8 cellular contexts compared by ENCODE assay signal in genomic region chr17:77085916-77086432, GRCh38. TPM values are rescaled to one million over a fixed set of nuclear protein-coding genes. Genes with fewer than 3 reads are reported as not detected.
A peak's percentile ranks its signal among the peaks of the same experiment; 100 is the strongest.
DNase-seq lines count a peak whose midpoint lies in the region; ATAC-seq lines count a peak whose summit lies in the region.

No MANE protein-coding gene starts in this region.

- H3K27ac Mint-ChIP-seq in activated naive CD8-positive, alpha-beta T cell: peak overlapping the region; percentile 28
- H3K27ac Mint-ChIP-seq in activated naive CD8-positive, alpha-beta T cell treated with anti-CD3 and anti-CD28 coated beads, Interleukin-2, amount 50 U/mL, for 24 hours: no peak overlapping the region
- peak overlapping the region in 1 of 2 donors; percentile 34 for H3K27ac Mint-ChIP-seq in T-cell
- no peak overlapping the region for H3K27ac Mint-ChIP-seq in stimulated activated effector memory CD8-positive, alpha-beta T cell treated with anti-CD3 and anti-CD28 coated beads, Interleukin-12 subunit alpha, Interleukin-12 subunit beta, amount 100 ng/mL, for 72 hours

- no peaks in the 10 kb centered on the region for H3K9me3 Mint-ChIP-seq in activated naive CD8-positive, alpha-beta T cell (ENCODE audit: low read depth)
- H3K9me3 Mint-ChIP-seq in activated naive CD8-positive, alpha-beta T cell treated with anti-CD3 and anti-CD28 coated beads, Interleukin-2, amount 50 U/mL, for 24 hours: no peaks in the 10 kb centered on the region
- no peaks in the 10 kb centered on the region for H3K9me3 Mint-ChIP-seq in T-cell
- peaks cover 2% of the 10 kb centered on the region for H3K9me3 Mint-ChIP-seq in stimulated activated effector memory CD8-positive, alpha-beta T cell treated with anti-CD3 and anti-CD28 coated beads, Interleukin-12 subunit alpha, Interleukin-12 subunit beta, amount 100 ng/mL, for 72 hours

- peaks cover 37% of the 10 kb centered on the region for H3K4me1 Mint-ChIP-seq in activated naive CD8-positive, alpha-beta T cell (ENCODE audit: low read depth)
- peaks cover 32% of the 10 kb centered on the region for H3K4me1 Mint-ChIP-seq in activated naive CD8-positive, alpha-beta T cell treated with anti-CD3 and anti-CD28 coated beads, Interleukin-2, amount 50 U/mL, for 24 hours
- H3K4me1 Mint-ChIP-seq in T-cell: peaks cover 42 to 44% (median 43%) of the 10 kb centered on the region in 3 donors
- peaks cover 38% of the 10 kb centered on the region for H3K4me1 Mint-ChIP-seq in stimulated activated effector memory CD8-positive, alpha-beta T cell treated with anti-CD3 and anti-CD28 coated beads, Interleukin-12 subunit alpha, Interleukin-12 subunit beta, amount 100 ng/mL, for 72 hours

- H3K4me3 Mint-ChIP-seq in activated naive CD8-positive, alpha-beta T cell: peak overlapping the region; percentile 27
- H3K4me3 Mint-ChIP-seq in activated naive CD8-positive, alpha-beta T cell treated with anti-CD3 and anti-CD28 coated beads, Interleukin-2, amount 50 U/mL, for 24 hours: no peak overlapping the region
- peak overlapping the region; percentile 17 to 58 (median 43) for H3K4me3 Mint-ChIP-seq in T-cell
- peak overlapping the region; percentile 26 for H3K4me3 Mint-ChIP-seq in stimulated activated effector memory CD8-positive, alpha-beta T cell treated with anti-CD3 and anti-CD28 coated beads, Interleukin-12 subunit alpha, Interleukin-12 subunit beta, amount 100 ng/mL, for 72 hours

- CTCF ChIA-PET in T-cell (lab: Charles Lee): interaction anchor here in 1 of 2 donors (0.6 to 1.2 kb wide), 3 partner anchors 54 to 875 kb away, joined by 3 read pairs; no protein-coding TSS in a partner anchor

- peaks cover 3% of the 10 kb centered on the region for H3K27me3 Mint-ChIP-seq in activated naive CD8-positive, alpha-beta T cell
- peaks cover 3% of the 10 kb centered on the region for H3K27me3 Mint-ChIP-seq in activated naive CD8-positive, alpha-beta T cell treated with anti-CD3 and anti-CD28 coated beads, Interleukin-2, amount 50 U/mL, for 24 hours
- H3K27me3 Mint-ChIP-seq in T-cell: peaks cover 4 to 9% of the 10 kb centered on the region in 2 donors

- H3K36me3 Mint-ChIP-seq in activated naive CD8-positive, alpha-beta T cell: peaks cover 9% of the 10 kb centered on the region
- peaks cover 23% of the 10 kb centered on the region for H3K36me3 Mint-ChIP-seq in activated naive CD8-positive, alpha-beta T cell treated with anti-CD3 and anti-CD28 coated beads, Interleukin-2, amount 50 U/mL, for 24 hours (ENCODE audit: low read depth)
- peaks cover 14% of the 10 kb centered on the region for H3K36me3 Mint-ChIP-seq in T-cell
- H3K36me3 Mint-ChIP-seq in stimulated activated effector memory CD8-positive, alpha-beta T cell treated with anti-CD3 and anti-CD28 coated beads, Interleukin-12 subunit alpha, Interleukin-12 subunit beta, amount 100 ng/mL, for 72 hours: peaks cover 28% of the 10 kb centered on the region

- POLR2A ChIA-PET in T-cell (lab: Charles Lee): no interaction called here

- no peak for ATAC-seq in activated naive CD8-positive, alpha-beta T cell treated with anti-CD3 and anti-CD28 coated beads, Interleukin-2, amount 50 U/mL, for 24 hours
- ATAC-seq in T-cell (replicated peaks in 1 of 4): no peak
- no peak for ATAC-seq in stimulated activated effector memory CD8-positive, alpha-beta T cell treated with anti-CD3 and anti-CD28 coated beads, Interleukin-12 subunit alpha, Interleukin-12 subunit beta, amount 100 ng/mL, for 72 hours
- no peak for ATAC-seq in HG02870 (IDR thresholded peaks at IDR 0.05; ENCODE audit: unreplicated experiment)
- ATAC-seq in GM19397 (IDR thresholded peaks at IDR 0.05; ENCODE audit: unreplicated experiment): no peak

- DNase-seq in activated naive CD8-positive, alpha-beta T cell treated with anti-CD3 and anti-CD28 coated beads, Interleukin-2, amount 50 U/mL, for 24 hours: no peak
- DNase-seq in NCI-H1436 treated with DMSO at 0.1 percent for 48 hours (lab: John Stamatoyannopoulos, UW): peak; percentile 32
- peak in 1 of 34 experiments; percentile 4 for DNase-seq in T-cell
- DNase-seq in stimulated activated effector memory CD8-positive, alpha-beta T cell treated with anti-CD3 and anti-CD28 coated beads, Interleukin-12 subunit alpha, Interleukin-12 subunit beta, amount 100 ng/mL, for 72 hours (ENCODE audit: low spot score in 2 of 2): no peak
- DNase-seq in HuH-7 (ENCODE audit: low spot score): no peak

RNA-seq across cellular contexts. Expression of gene SEC14L1, which starts 54.8 kb away (rescaled TPM):
- 10 to 100 TPM; 36.9 to 71.6 (median 46.2) TPM for total RNA-seq in T-cell
